ENCODE assay signal across 27 cellular contexts in the genomic region with DNA sequence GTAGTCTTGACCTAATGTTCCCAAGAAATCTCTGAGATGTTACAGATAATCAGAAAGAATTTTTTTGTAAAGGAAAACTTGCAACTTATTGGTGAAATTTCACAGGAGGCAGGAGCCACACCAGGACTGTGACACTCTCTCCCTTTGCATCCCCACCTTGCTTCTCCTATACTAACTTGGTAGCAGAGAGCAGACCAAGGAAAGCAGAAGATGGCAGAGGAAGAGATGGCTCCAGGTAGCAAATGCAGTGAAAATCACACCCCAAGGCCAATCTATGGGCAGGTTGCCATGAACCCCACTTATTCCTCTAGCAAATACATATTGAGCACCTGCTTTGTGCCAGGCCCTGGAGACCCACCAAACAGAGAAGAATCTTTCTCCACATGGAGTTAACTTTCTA.
A peak's percentile ranks its signal among the peaks of the same experiment; 100 is the strongest.
DNase-seq lines count a peak whose midpoint lies in the region; ATAC-seq, FAIRE-seq and TF ChIP-seq lines count a peak whose summit lies in the region.
"Had no signal": no experiment of that assay in that cellular context is flagged by ENCODE, and none has a peak within 500 bp of the region (broad histone marks: within the 10 kb centered on the region; RNA-seq: fewer than 3 reads in every experiment).

No MANE protein-coding gene starts in this region.

- no peak overlapping the region for H3K4me3 Mint-ChIP-seq in activated CD8-positive, alpha-beta memory T cell treated with anti-CD3 and anti-CD28 coated beads, Interleukin-2, amount 10 ng/mL, durations not matched to agents 7 days and 5 days
- H3K4me3 Mint-ChIP-seq in type B pancreatic cell (no peak overlapping the region), T-helper 17 cell (no peak overlapping the region)
- H3K4me3 Mint-ChIP-seq: CD14-positive monocyte; CD4-positive, alpha-beta memory T cell; CD4-positive, CD25-positive, alpha-beta regulatory T cell; CD8-positive, alpha-beta memory T cell had no signal

- no peak overlapping the region for H3K27ac ChIP-seq in coronary artery
- H3K27ac ChIP-seq: 22Rv1, BLaER1 had no signal

- TF ChIP-seq POLR2A in GM12891 (IDR thresholded peaks at IDR 0.05; ENCODE audit: low read depth, low read length) = no peak

- TF ChIP-seq CTCF in coronary artery (IDR thresholded peaks at IDR 0.05) = no peak
- no peak for TF ChIP-seq CTCF in type B pancreatic cell (conservative IDR thresholded peaks at IDR 0.05)

- H3K9me3 Mint-ChIP-seq in activated CD8-positive, alpha-beta memory T cell treated with anti-CD3 and anti-CD28 coated beads, Interleukin-2, amount 10 ng/mL, durations not matched to agents 7 days and 5 days (ENCODE audit: low read depth) = peaks cover 6% of the 10 kb centered on the region
- H3K9me3 Mint-ChIP-seq in type B pancreatic cell = peaks cover 4% of the 10 kb centered on the region

- H3K27me3 Mint-ChIP-seq in activated CD8-positive, alpha-beta memory T cell treated with anti-CD3 and anti-CD28 coated beads, Interleukin-2, amount 10 ng/mL, durations not matched to agents 7 days and 5 days = peaks cover 7% of the 10 kb centered on the region
- peaks cover 22% of the 10 kb centered on the region for H3K27me3 Mint-ChIP-seq in type B pancreatic cell
- H3K27me3 Mint-ChIP-seq in T-helper 17 cell = no peaks in the 10 kb centered on the region

- FAIRE-seq in GM12891 (lab: Jason Lieb, UNC) = no peak
- FAIRE-seq: A204.1, GM12878, GM19239 had no signal

- no peak for ATAC-seq in activated CD8-positive, alpha-beta memory T cell treated with anti-CD3 and anti-CD28 coated beads, Interleukin-2, amount 10 ng/mL, durations not matched to agents 7 days and 5 days
- ATAC-seq in T-helper 17 cell = no peak
- ATAC-seq: GM12878 had no signal

- H3K4me1 Mint-ChIP-seq in activated CD8-positive, alpha-beta memory T cell treated with anti-CD3 and anti-CD28 coated beads, Interleukin-2, amount 10 ng/mL, durations not matched to agents 7 days and 5 days = no peaks in the 10 kb centered on the region
- no peaks in the 10 kb centered on the region for H3K4me1 Mint-ChIP-seq in type B pancreatic cell (ENCODE audit: unreplicated experiment)
- H3K4me1 Mint-ChIP-seq in T-helper 17 cell = no peaks in the 10 kb centered on the region
- H3K4me1 Mint-ChIP-seq: CD14-positive monocyte; CD4-positive, alpha-beta memory T cell; CD4-positive, CD25-positive, alpha-beta regulatory T cell; CD8-positive, alpha-beta memory T cell had no signal

- H3K27ac Mint-ChIP-seq in activated CD8-positive, alpha-beta memory T cell treated with anti-CD3 and anti-CD28 coated beads, Interleukin-2, amount 10 ng/mL, durations not matched to agents 7 days and 5 days = no peak overlapping the region
- H3K27ac Mint-ChIP-seq in type B pancreatic cell (no peak overlapping the region), T-helper 17 cell (no peak overlapping the region)
- H3K27ac Mint-ChIP-seq: CD14-positive monocyte; CD4-positive, alpha-beta memory T cell; CD4-positive, CD25-positive, alpha-beta regulatory T cell; CD8-positive, alpha-beta memory T cell had no signal

- CTCF ChIA-PET in activated CD8-positive, alpha-beta memory T cell treated with anti-CD3 and anti-CD28 coated beads, Interleukin-2, amount 10 ng/mL, durations not matched to agents 7 days and 5 days (lab: Charles Lee) = no interaction called here

- no peaks in the 10 kb centered on the region for H3K9me3 ChIP-seq in T-helper 17 cell (ENCODE audit: control insufficient read depth, low read length, poor library complexity, severe bottlenecking)
- H3K9me3 ChIP-seq: BE2C had no signal

- H3K36me3 Mint-ChIP-seq in activated CD8-positive, alpha-beta memory T cell treated with anti-CD3 and anti-CD28 coated beads, Interleukin-2, amount 10 ng/mL, durations not matched to agents 7 days and 5 days = no peaks in the 10 kb centered on the region
- H3K36me3 Mint-ChIP-seq in type B pancreatic cell (no peaks in the 10 kb centered on the region), T-helper 17 cell (ENCODE audit: low read depth) (no peaks in the 10 kb centered on the region)
- H3K36me3 Mint-ChIP-seq: CD14-positive monocyte; CD4-positive, CD25-positive, alpha-beta regulatory T cell; CD8-positive, alpha-beta memory T cell had no signal

- no peak overlapping the region for H3K4me3 ChIP-seq in coronary artery
- H3K4me3 ChIP-seq: BLaER1, GM12878 had no signal

- DNase-seq in activated CD8-positive, alpha-beta memory T cell treated with anti-CD3 and anti-CD28 coated beads, Interleukin-2, amount 10 ng/mL, durations not matched to agents 7 days and 5 days = peak; percentile 11
- DNase-seq in activated CD8-positive, alpha-beta memory T cell treated with anti-CD3 and anti-CD28 coated beads for 24 hours = no peak
- DNase-seq in coronary artery (ENCODE audit: low spot score) (peak; percentile 28), iPS-NIHi7 (ENCODE audit: extremely low spot score) (peak; percentile 32), type B pancreatic cell (ENCODE audit: extremely low spot score, unreplicated experiment) (peak; percentile 29), GM12891 (ENCODE audit: insufficient read length, low spot score) (no peak), T-helper 17 cell (no peak)
- DNase-seq: ACHN; BE2C; C1 segment of cervical spinal cord; CD4-positive, alpha-beta memory T cell; CD4-positive, CD25-positive, alpha-beta regulatory T cell; CD8-positive, alpha-beta memory T cell; COR-L47; DMS 273 treated with DMSO at 0.1 percent for 48 hours; DMS153; DMS53; DMS79; DND-41; EL; GDM1 had no signal

TF ChIP-seq in GM12891, 5 proteins besides CTCF, POLR2A, EP300 and RAD21:
- TF ChIP-seq POLR2AphosphoS5 (IDR thresholded peaks at IDR 0.05; ENCODE audit: low read depth, low read length) = no peak
- no peak for TF ChIP-seq TAF1 (IDR thresholded peaks at IDR 0.05; ENCODE audit: low read depth, low read length)
- no peak for TF ChIP-seq SPI1 (IDR thresholded peaks at IDR 0.05; ENCODE audit: low read depth, low read length)
- no peak for TF ChIP-seq PAX5 (IDR thresholded peaks at IDR 0.05; ENCODE audit: insufficient read depth, low read length, severe bottlenecking)
- TF ChIP-seq POU2F2 (IDR thresholded peaks at IDR 0.05; ENCODE audit: low read depth, low read length) = no peak

Comparison
In these comparisons a context has a peak if more than half of its experiments do, and no peak if none do; other contexts are left out.
1. DNase-seq: peak in activated CD8-positive, alpha-beta memory T cell treated with anti-CD3 and anti-CD28 coated beads, Interleukin-2, amount 10 ng/mL, durations not matched to agents 7 days and 5 days (single experiment), coronary artery (single experiment), iPS-NIHi7 (single experiment) and type B pancreatic cell (single experiment); none in activated CD8-positive, alpha-beta memory T cell treated with anti-CD3 and anti-CD28 coated beads for 24 hours (single experiment), GM12891 (single experiment) and T-helper 17 cell (0 of 3).